In the genomic region with DNA sequence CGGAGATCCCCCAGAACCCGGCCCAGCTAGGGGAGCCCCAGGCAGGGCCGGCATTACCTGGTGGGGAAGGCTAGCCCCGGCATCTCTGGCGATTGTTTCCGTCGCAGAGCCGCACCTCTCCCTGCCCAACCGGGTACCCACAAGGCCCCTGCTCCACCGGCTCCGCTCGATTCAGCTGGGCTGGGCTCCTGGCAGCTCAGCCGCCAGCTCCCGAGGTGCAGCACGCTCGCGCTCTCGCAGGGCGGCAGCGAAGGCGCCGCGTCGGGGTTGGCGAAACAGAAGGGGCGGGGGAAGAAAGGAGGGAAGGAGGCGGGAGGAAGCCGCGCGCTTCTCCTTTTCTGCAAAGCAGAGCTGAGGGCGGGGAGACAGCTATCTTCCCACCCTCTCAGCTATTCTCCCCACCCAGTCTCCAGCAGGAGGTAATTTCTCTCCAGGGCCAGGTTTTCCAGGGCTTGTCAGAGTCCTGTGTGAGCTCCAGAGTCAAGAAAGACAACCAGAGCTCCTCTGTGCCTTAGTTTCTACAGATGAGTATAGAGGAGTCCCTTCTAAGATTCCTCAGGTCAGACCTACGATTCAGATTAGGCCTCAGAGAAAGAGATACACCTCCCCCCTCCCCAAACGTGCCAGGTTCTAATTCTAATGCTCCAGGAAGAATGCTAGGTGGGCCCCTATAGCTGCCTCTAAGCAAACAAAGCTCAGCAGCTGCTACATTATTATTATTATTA, we compare ENCODE assay signal across 8 cellular contexts.
DNase-seq lines count a peak whose midpoint lies in the region; ATAC-seq and TF ChIP-seq lines count a peak whose summit lies in the region.

No MANE protein-coding gene starts in this region.

- no peaks in the 10 kb centered on the region for H3K36me3 ChIP-seq in OCI-LY1 (ENCODE audit: insufficient read depth, low read length)
- H3K36me3 ChIP-seq in naive thymus-derived CD4-positive, alpha-beta T cell (ENCODE audit: control insufficient read depth in 2 of 3, insufficient read depth in 3 of 3, low read length in 3 of 3), result no peaks in the 10 kb centered on the region

- no peaks in the 10 kb centered on the region for H3K9me3 Mint-ChIP-seq in activated T-cell treated with anti-CD3 and anti-CD28 coated beads, Interleukin-2, amount 50 U/mL, for 72 hours
- H3K9me3 Mint-ChIP-seq in naive thymus-derived CD4-positive, alpha-beta T cell, result no peaks in the 10 kb centered on the region
- H3K9me3 Mint-ChIP-seq in stimulated activated effector memory CD8-positive, alpha-beta T cell treated with anti-CD3 and anti-CD28 coated beads, Interleukin-12 subunit alpha, Interleukin-12 subunit beta, amount 100 ng/mL, for 72 hours, result no peaks in the 10 kb centered on the region

- TF ChIP-seq CTCF in AG09319 (IDR thresholded peaks at IDR 0.05; ENCODE audit: low read depth, low read length) (peak; percentile 8; the same call in 1 of the 2 replicates), OCI-LY1 (IDR thresholded peaks at IDR 0.05; ENCODE audit: low read length) (no peak)

- no peaks in the 10 kb centered on the region for H3F3A ChIP-seq in OCI-LY1 (ENCODE audit: insufficient read depth, low read length)

- peak; percentile 89 for ATAC-seq in GM19023 (IDR thresholded peaks at IDR 0.05; ENCODE audit: unreplicated experiment)
- ATAC-seq in HG03196 (IDR thresholded peaks at IDR 0.05; ENCODE audit: unreplicated experiment), result peak; percentile 86
- peak; percentile 97 for ATAC-seq in activated T-cell treated with anti-CD3 and anti-CD28 coated beads, Interleukin-2, amount 50 U/mL, for 72 hours (replicated peaks in 1 of 2)
- peak; percentile 96 for ATAC-seq in naive thymus-derived CD4-positive, alpha-beta T cell
- ATAC-seq in stimulated activated effector memory CD8-positive, alpha-beta T cell treated with anti-CD3 and anti-CD28 coated beads, Interleukin-12 subunit alpha, Interleukin-12 subunit beta, amount 100 ng/mL, for 72 hours, result peak; percentile 96

- no peaks in the 10 kb centered on the region for H3K27me3 Mint-ChIP-seq in activated T-cell treated with anti-CD3 and anti-CD28 coated beads, Interleukin-2, amount 50 U/mL, for 72 hours (ENCODE audit: low read depth)
- no peaks in the 10 kb centered on the region for H3K27me3 Mint-ChIP-seq in naive thymus-derived CD4-positive, alpha-beta T cell

- H3K4me1 ChIP-seq in OCI-LY1 (ENCODE audit: insufficient read depth, low read length, severe bottlenecking), result no peaks in the 10 kb centered on the region
- peaks cover 14 to 19% of the 10 kb centered on the region in 2 donors for H3K4me1 ChIP-seq in naive thymus-derived CD4-positive, alpha-beta T cell (ENCODE audit: control insufficient read depth in 2 of 2, insufficient read depth in 2 of 2, low read length in 2 of 2)

- no peak overlapping the region for H2AFZ ChIP-seq in OCI-LY1 (ENCODE audit: low read length)

- peak overlapping the region; percentile 86 to 89 for H3K4me3 Mint-ChIP-seq in activated T-cell treated with anti-CD3 and anti-CD28 coated beads, Interleukin-2, amount 50 U/mL, for 72 hours
- peak overlapping the region; percentile 88 to 98 (median 94) for H3K4me3 Mint-ChIP-seq in naive thymus-derived CD4-positive, alpha-beta T cell
- peak overlapping the region; percentile 81 for H3K4me3 Mint-ChIP-seq in stimulated activated effector memory CD8-positive, alpha-beta T cell treated with anti-CD3 and anti-CD28 coated beads, Interleukin-12 subunit alpha, Interleukin-12 subunit beta, amount 100 ng/mL, for 72 hours

- peak overlapping the region; percentile 50 for H3K4me2 ChIP-seq in OCI-LY1 (ENCODE audit: low read length)

- H3K36me3 Mint-ChIP-seq in activated T-cell treated with anti-CD3 and anti-CD28 coated beads, Interleukin-2, amount 50 U/mL, for 72 hours (ENCODE audit: insufficient read depth in 2 of 2), result peaks cover 0 to 4% of the 10 kb centered on the region in 2 donors
- H3K36me3 Mint-ChIP-seq in naive thymus-derived CD4-positive, alpha-beta T cell, result peaks cover 0 to 19% (median 0%) of the 10 kb centered on the region in 5 donors
- H3K36me3 Mint-ChIP-seq in stimulated activated effector memory CD8-positive, alpha-beta T cell treated with anti-CD3 and anti-CD28 coated beads, Interleukin-12 subunit alpha, Interleukin-12 subunit beta, amount 100 ng/mL, for 72 hours, result no peaks in the 10 kb centered on the region

- H3K4me3 ChIP-seq in OCI-LY1 (ENCODE audit: low read depth, low read length, poor library complexity, severe bottlenecking), result peak overlapping the region; percentile 40
- H3K4me3 ChIP-seq in naive thymus-derived CD4-positive, alpha-beta T cell (ENCODE audit: low read length), result peak overlapping the region; percentile 88

- no peaks in the 10 kb centered on the region for H3K9me2 ChIP-seq in OCI-LY1 (ENCODE audit: low read depth, low read length)

- POLR2A ChIA-PET in naive thymus-derived CD4-positive, alpha-beta T cell (lab: Charles Lee), result interaction anchor here (0.7 to 1.4 kb wide), 6 partner anchors 8 to 583 kb away, joined by 3 to 6 read pairs (median 4); no protein-coding TSS in a partner anchor

- no peaks in the 10 kb centered on the region for H4K20me1 ChIP-seq in OCI-LY1 (ENCODE audit: insufficient read depth, low read length)

- CTCF ChIA-PET in naive thymus-derived CD4-positive, alpha-beta T cell (lab: Charles Lee), result interaction anchor here (0.6 to 2.5 kb wide), 4 partner anchors 32 to 137 kb away, joined by 3 to 5 read pairs (median 4); no protein-coding TSS in a partner anchor

- H3K27me3 ChIP-seq in OCI-LY1 (ENCODE audit: insufficient read depth, low read length), result no peaks in the 10 kb centered on the region
- no peaks in the 10 kb centered on the region for H3K27me3 ChIP-seq in naive thymus-derived CD4-positive, alpha-beta T cell (ENCODE audit: control insufficient read depth in 2 of 2, insufficient read depth in 2 of 2, low read length in 2 of 2)

- peak; percentile 54 for DNase-seq in AG09319 (ENCODE audit: extremely low read depth, low read depth)
- DNase-seq in activated T-cell treated with anti-CD3 and anti-CD28 coated beads, Interleukin-2, amount 50 U/mL, for 72 hours, result peak; percentile 84 to 87
- DNase-seq in fibroblast of gingiva (ENCODE audit: low read depth), result peak; percentile 84
- peak; percentile 64 to 82 (median 78) for DNase-seq in naive thymus-derived CD4-positive, alpha-beta T cell
- DNase-seq in stimulated activated effector memory CD8-positive, alpha-beta T cell treated with anti-CD3 and anti-CD28 coated beads, Interleukin-12 subunit alpha, Interleukin-12 subunit beta, amount 100 ng/mL, for 72 hours (ENCODE audit: low spot score in 2 of 2), result peak; percentile 63 to 85

- intact Hi-C loops in naive thymus-derived CD4-positive, alpha-beta T cell (cut with micrococcal nuclease), result loop anchor here (1.0 to 10.0 kb wide), 5 partner anchors 58 to 367 kb away; a partner anchor contains a TSS

- H3K9ac ChIP-seq in OCI-LY1 (ENCODE audit: low read length), result peak overlapping the region; percentile 31; the same call in 1 of the 2 replicates

- peaks cover 48% of the 10 kb centered on the region for H3K4me1 Mint-ChIP-seq in activated T-cell treated with anti-CD3 and anti-CD28 coated beads, Interleukin-2, amount 50 U/mL, for 72 hours (ENCODE audit: low read depth)
- H3K4me1 Mint-ChIP-seq in naive thymus-derived CD4-positive, alpha-beta T cell, result peaks cover 33 to 54% (median 39%) of the 10 kb centered on the region in 7 donors
- peaks cover 34% of the 10 kb centered on the region for H3K4me1 Mint-ChIP-seq in stimulated activated effector memory CD8-positive, alpha-beta T cell treated with anti-CD3 and anti-CD28 coated beads, Interleukin-12 subunit alpha, Interleukin-12 subunit beta, amount 100 ng/mL, for 72 hours

- no peaks in the 10 kb centered on the region for H3K9me3 ChIP-seq in OCI-LY1 (ENCODE audit: low read length)
- H3K9me3 ChIP-seq in naive thymus-derived CD4-positive, alpha-beta T cell (ENCODE audit: control insufficient read depth in 2 of 3, low read length in 3 of 3), result no peaks in the 10 kb centered on the region

- no peaks in the 10 kb centered on the region for H3K79me2 ChIP-seq in OCI-LY1 (ENCODE audit: insufficient read depth, low read length)

- H3K27ac Mint-ChIP-seq in activated T-cell treated with anti-CD3 and anti-CD28 coated beads, Interleukin-2, amount 50 U/mL, for 72 hours, result peak overlapping the region; percentile 48
- peak overlapping the region; percentile 65 to 94 (median 82) for H3K27ac Mint-ChIP-seq in naive thymus-derived CD4-positive, alpha-beta T cell
- H3K27ac Mint-ChIP-seq in stimulated activated effector memory CD8-positive, alpha-beta T cell treated with anti-CD3 and anti-CD28 coated beads, Interleukin-12 subunit alpha, Interleukin-12 subunit beta, amount 100 ng/mL, for 72 hours, result peak overlapping the region; percentile 88

- H3K27ac ChIP-seq in OCI-LY1 (ENCODE audit: low read depth, low read length, poor library complexity, severe bottlenecking), result no peak overlapping the region
- peak overlapping the region; percentile 66 for H3K27ac ChIP-seq in naive thymus-derived CD4-positive, alpha-beta T cell (ENCODE audit: low read depth, low read length)
